8 cellular contexts compared by ENCODE assay signal in genomic region chr12:56258068-56258819, GRCh38. TPM values are rescaled to one million over a fixed set of nuclear protein-coding genes. Genes with fewer than 3 reads are reported as not detected.
DNase-seq lines count a peak whose midpoint lies in the region; ATAC-seq lines count a peak whose summit lies in the region.

Gene ANKRD52, minus strand, starts transcription at chr12:56258384. Its CDS starts 115 bp downstream, at chr12:56258269.

- H3K27me3 Mint-ChIP-seq in CD4-positive, CD25-positive, alpha-beta regulatory T cell, result peaks cover 4% of the 10 kb centered on the region
- no peaks in the 10 kb centered on the region for H3K27me3 Mint-ChIP-seq in activated CD8-positive, alpha-beta T cell treated with anti-CD3 and anti-CD28 coated beads, Interleukin-2, amount 10 ng/mL, durations not matched to agents 7 days and 5 days (ENCODE audit: low read depth)

- peaks cover 27% of the 10 kb centered on the region for H3K4me1 ChIP-seq in CD4-positive, CD25-positive, alpha-beta regulatory T cell (ENCODE audit: control insufficient read depth, insufficient read depth, low read length, poor library complexity, severe bottlenecking)

- CTCF ChIA-PET in activated CD8-positive, alpha-beta T cell treated with anti-CD3 and anti-CD28 coated beads, Interleukin-2, amount 10 ng/mL, durations not matched to agents 7 days and 5 days (lab: Charles Lee), result interaction anchor here (0.6 to 2.9 kb wide), 26 partner anchors 9 to 205 kb away, joined by 3 to 18 read pairs (median 4); partner anchors contain the start of genes CNPY2, COQ10A, RNF41 and SMARCC2

- H3K9me3 Mint-ChIP-seq in CD4-positive, CD25-positive, alpha-beta regulatory T cell, result no peaks in the 10 kb centered on the region
- H3K9me3 Mint-ChIP-seq in activated CD8-positive, alpha-beta T cell treated with anti-CD3 and anti-CD28 coated beads, Interleukin-2, amount 10 ng/mL, durations not matched to agents 7 days and 5 days (ENCODE audit: insufficient read depth), result no peaks in the 10 kb centered on the region

- H3K4me3 Mint-ChIP-seq in CD4-positive, CD25-positive, alpha-beta regulatory T cell, result peak within 1 kb of the TSS; percentile 91 to 96 (median 91)
- H3K4me3 Mint-ChIP-seq in activated CD8-positive, alpha-beta T cell treated with anti-CD3 and anti-CD28 coated beads, Interleukin-2, amount 10 ng/mL, durations not matched to agents 7 days and 5 days, result peak within 1 kb of the TSS; percentile 86

- POLR2A ChIA-PET in activated CD8-positive, alpha-beta T cell treated with anti-CD3 and anti-CD28 coated beads, Interleukin-2, amount 10 ng/mL, durations not matched to agents 7 days and 5 days (lab: Charles Lee), result interaction anchor here (0.7 to 1.9 kb wide), 6 partner anchors 18 to 140 kb away, joined by 3 to 7 read pairs (median 4); partner anchors contain the start of genes CNPY2, RNF41 and ZC3H10

- no peaks in the 10 kb centered on the region for H3K27me3 ChIP-seq in CD4-positive, CD25-positive, alpha-beta regulatory T cell (ENCODE audit: control insufficient read depth, insufficient read depth, low read length)

- peaks cover 19% of the 10 kb centered on the region for H3K36me3 Mint-ChIP-seq in CD4-positive, CD25-positive, alpha-beta regulatory T cell
- peaks cover 21% of the 10 kb centered on the region for H3K36me3 Mint-ChIP-seq in activated CD8-positive, alpha-beta T cell treated with anti-CD3 and anti-CD28 coated beads, Interleukin-2, amount 10 ng/mL, durations not matched to agents 7 days and 5 days (ENCODE audit: low read depth)

- H3K9me3 ChIP-seq in CD4-positive, CD25-positive, alpha-beta regulatory T cell (ENCODE audit: control insufficient read depth in 2 of 2, low read length in 2 of 2), result no peaks in the 10 kb centered on the region

- H3K4me1 Mint-ChIP-seq in CD4-positive, CD25-positive, alpha-beta regulatory T cell, result peaks cover 0 to 36% (median 25%) of the 10 kb centered on the region in 4 donors
- peaks cover 20% of the 10 kb centered on the region for H3K4me1 Mint-ChIP-seq in activated CD8-positive, alpha-beta T cell treated with anti-CD3 and anti-CD28 coated beads, Interleukin-2, amount 10 ng/mL, durations not matched to agents 7 days and 5 days (ENCODE audit: low read depth)

- peak within 1 kb of the TSS; percentile 71 for H3K27ac ChIP-seq in CD4-positive, CD25-positive, alpha-beta regulatory T cell (ENCODE audit: insufficient read depth, low read length, poor library complexity, severe bottlenecking)

- peak within 1 kb of the TSS; percentile 85 to 87 (median 86) for H3K27ac Mint-ChIP-seq in CD4-positive, CD25-positive, alpha-beta regulatory T cell
- H3K27ac Mint-ChIP-seq in activated CD8-positive, alpha-beta T cell treated with anti-CD3 and anti-CD28 coated beads, Interleukin-2, amount 10 ng/mL, durations not matched to agents 7 days and 5 days, result peak within 1 kb of the TSS; percentile 83

- ATAC-seq in CD4-positive, CD25-positive, alpha-beta regulatory T cell (ENCODE audit: low read depth in 2 of 2), result peak; percentile 95
- ATAC-seq in GM19324 (IDR thresholded peaks at IDR 0.05; ENCODE audit: low FRiP score, unreplicated experiment) (peak; percentile 89), HG03460 (IDR thresholded peaks at IDR 0.05; ENCODE audit: unreplicated experiment) (peak; percentile 84)
- peak; percentile 96 for ATAC-seq in activated CD8-positive, alpha-beta T cell treated with anti-CD3 and anti-CD28 coated beads, Interleukin-2, amount 10 ng/mL, durations not matched to agents 7 days and 5 days

- peak; percentile 75 to 85 (median 84) for DNase-seq in CD4-positive, CD25-positive, alpha-beta regulatory T cell
- DNase-seq in NCI-H748 (lab: John Stamatoyannopoulos, UW; ENCODE audit: unreplicated experiment) (peak; percentile 81), medulla oblongata (ENCODE audit: extremely low spot score) (peak; percentile 76)
- DNase-seq in activated CD8-positive, alpha-beta T cell treated with anti-CD3 and anti-CD28 coated beads, Interleukin-2, amount 10 ng/mL, durations not matched to agents 7 days and 5 days, result peak; percentile 81
- DNase-seq in effector CD8-positive, alpha-beta T cell (lab: John Stamatoyannopoulos, UW), result peak; percentile 61
- DNase-seq in stimulated activated CD4-positive, alpha-beta T cell treated with anti-CD3 and anti-CD28 coated beads, TNF-alpha, amount 100 ng/mL, for 48 hours (ENCODE audit: low read depth in 3 of 3), result peak; percentile 55 to 82 (median 61)

- peaks cover 22% of the 10 kb centered on the region for H3K36me3 ChIP-seq in CD4-positive, CD25-positive, alpha-beta regulatory T cell (ENCODE audit: control insufficient read depth, insufficient read depth, low read length)

- peak within 1 kb of the TSS; percentile 89 for H3K4me3 ChIP-seq in CD4-positive, CD25-positive, alpha-beta regulatory T cell (ENCODE audit: low read depth, low read length)

RNA-seq across cellular contexts. Expression of gene ANKRD52, which starts in this region (rescaled TPM):
- total RNA-seq in CD4-positive, CD25-positive, alpha-beta regulatory T cell, result 40.1 TPM
- polyA plus RNA-seq in CD4-positive, CD25-positive, alpha-beta regulatory T cell, result 1 to 10 TPM; 5.0 to 7.5 (median 6.4) TPM
- 10 to 100 TPM; 54.5 to 55.0 TPM for total RNA-seq in activated CD8-positive, alpha-beta T cell treated with anti-CD3 and anti-CD28 coated beads, Interleukin-2, amount 10 ng/mL, durations not matched to agents 7 days and 5 days

Comparison
In these comparisons a context has a peak if more than half of its experiments do, and no peak if none do; other contexts are left out.
1. Peak in every context shown above with its lines: DNase-seq, ATAC-seq, H3K4me3 ChIP-seq and H3K27ac ChIP-seq.